ENCODE assay signal across 8 cellular contexts in genomic region chr18:25352629-25353005, GRCh38. TPM values are rescaled to one million over a fixed set of nuclear protein-coding genes. Genes with fewer than 3 reads are reported as not detected.
DNase-seq lines count a peak whose midpoint lies in the region; ATAC-seq and TF ChIP-seq lines count a peak whose summit lies in the region.

No MANE protein-coding gene starts in this region.

- H3K4me1 Mint-ChIP-seq in HFFc6 (ENCODE audit: low read depth) (peaks cover 18% of the 10 kb centered on the region), nephron (peaks cover 24% of the 10 kb centered on the region)
- H3K4me1 Mint-ChIP-seq in effector memory CD8-positive, alpha-beta T cell (ENCODE audit: low read depth in 2 of 2): peaks cover 6 to 10% of the 10 kb centered on the region in 2 donors

- POLR2A ChIA-PET in AG04449 (lab: Yijun Ruan, JAX): interaction anchor here (0.7 kb wide), 1 partner anchor 538 kb away, joined by 3 read pairs; no protein-coding TSS in a partner anchor

- no peaks in the 10 kb centered on the region for H3K36me3 Mint-ChIP-seq in HFFc6 (ENCODE audit: low read depth)
- H3K36me3 Mint-ChIP-seq in effector memory CD8-positive, alpha-beta T cell (ENCODE audit: insufficient read depth): peaks cover 5% of the 10 kb centered on the region
- no peaks in the 10 kb centered on the region for H3K36me3 Mint-ChIP-seq in nephron (ENCODE audit: low read depth)

- peak overlapping the region; percentile 85 for H3K4me3 Mint-ChIP-seq in HFFc6
- peak overlapping the region; percentile 62 to 88 for H3K4me3 Mint-ChIP-seq in effector memory CD8-positive, alpha-beta T cell
- peak overlapping the region; percentile 89 to 94 (median 90) for H3K4me3 Mint-ChIP-seq in nephron

- H3K27ac Mint-ChIP-seq in HFFc6 (peak overlapping the region; percentile 65; the same call in 1 of the 2 replicates), nephron (peak overlapping the region; percentile 81 to 100 (median 99))
- H3K27ac Mint-ChIP-seq in effector memory CD8-positive, alpha-beta T cell: no peak overlapping the region

- intact Hi-C loops in posterior vena cava (cut with DNase I): loop anchor here in 1 of 2 donors (5.0 to 10.0 kb wide), 2 partner anchors 120 to 188 kb away; no protein-coding TSS in a partner anchor

- H3K9me3 Mint-ChIP-seq in HFFc6 (no peaks in the 10 kb centered on the region), nephron (no peaks in the 10 kb centered on the region)
- H3K9me3 Mint-ChIP-seq in effector memory CD8-positive, alpha-beta T cell: no peaks in the 10 kb centered on the region

- TF ChIP-seq CTCF in AG04449 (IDR thresholded peaks at IDR 0.05; ENCODE audit: insufficient read depth, low read length, missing control alignments) (no peak), HFFc6 (IDR thresholded peaks at IDR 0.05) (no peak; the same call in 1 of the 2 replicates), nephron (IDR thresholded peaks at IDR 0.05; ENCODE audit: unreplicated experiment in 3 of 3) (peak in 1 of 3 experiments; percentile 5)

- CTCF ChIA-PET in AG04449 (lab: Yijun Ruan, JAX): interaction anchor here (1.2 to 1.7 kb wide), 6 partner anchors 8 to 476 kb away, joined by 3 to 6 read pairs (median 3); no protein-coding TSS in a partner anchor

- DNase-seq in AG04449 (ENCODE audit: low read depth, low spot score): no peak
- DNase-seq in HFFc6: no peak
- DNase-seq in effector memory CD8-positive, alpha-beta T cell: no peak
- DNase-seq in posterior vena cava (ENCODE audit: low spot score): no peak
- no peak for DNase-seq in NCI-H1930 (lab: John Stamatoyannopoulos, UW)

- H3K4me3 ChIP-seq in AG04449 (ENCODE audit: low read depth, low read length): peak overlapping the region; percentile 43

- ATAC-seq in effector memory CD8-positive, alpha-beta T cell (replicated peaks): no peak
- ATAC-seq in GM19397 (IDR thresholded peaks at IDR 0.05; ENCODE audit: unreplicated experiment) (no peak), HG02938 (IDR thresholded peaks at IDR 0.05; ENCODE audit: unreplicated experiment) (no peak)

- peaks cover 13% of the 10 kb centered on the region for H3K27me3 Mint-ChIP-seq in HFFc6 (ENCODE audit: insufficient read depth)
- peaks cover 27 to 29% of the 10 kb centered on the region in 2 donors for H3K27me3 Mint-ChIP-seq in effector memory CD8-positive, alpha-beta T cell
- H3K27me3 Mint-ChIP-seq in nephron (ENCODE audit: low read depth): no peaks in the 10 kb centered on the region

RNA-seq across cellular contexts. Expression of gene ZNF521, which starts 0.7 kb away (rescaled TPM):
- 1 to 10 TPM in 2 of 6 experiments, under 1 TPM in 4; 0.27 to 5.3 (median 0.84) TPM for total RNA-seq in HFFc6 (2021; fragmentation: NEBNext Ultra II Directional; extraction: Animal tissue kit (Norgen Biotek cat#: 25700))
- total RNA-seq in posterior vena cava: 10 to 100 TPM; 29.0 to 44.5 TPM

Comparison
In these comparisons a context has a peak if more than half of its experiments do, and no peak if none do; other contexts are left out.
1. H3K27ac Mint-ChIP-seq: peak in HFFc6 (single experiment) and nephron (3 of 3); none in effector memory CD8-positive, alpha-beta T cell (0 of 2).
2. RNA of gene ZNF521, which starts 0.7 kb away (total RNA-seq): 29.0 to 44.5 TPM in posterior vena cava; 0.27 to 5.3 TPM in HFFc6; every median in the first group is over 4 times any median in the second.
3. Peak in every context shown above with its lines, with median percentiles within 50 percentile points of each other: H3K4me3 Mint-ChIP-seq.